ENCODE assay signal across 1 cellular context in genomic region chr3:134505485-134505884, GRCh38.
TF ChIP-seq lines count a peak whose summit lies in the region.

No MANE protein-coding gene starts in this region.

TF ChIP-seq in GM23338, 12 proteins besides CTCF, POLR2A, EP300 and RAD21 (continued from another document):
- TF ChIP-seq ZNF462 (CRISPR knock-in tag; IDR thresholded peaks at IDR 0.05) (no peak), EZH2phosphoT487 (IDR thresholded peaks at IDR 0.05; ENCODE audit: unreplicated experiment) (no peak), JUNB (IDR thresholded peaks at IDR 0.05; ENCODE audit: unreplicated experiment) (no peak), ETS1 (IDR thresholded peaks at IDR 0.05) (no peak), NANOG (IDR thresholded peaks at IDR 0.05; ENCODE audit: borderline replicate concordance) (no peak), REST (IDR thresholded peaks at IDR 0.05; ENCODE audit: unreplicated experiment) (no peak), POLR2AphosphoS5 (IDR thresholded peaks at IDR 0.05; ENCODE audit: low read depth) (no peak), ZNF114 (CRISPR knock-in tag; IDR thresholded peaks at IDR 0.05) (no peak), ZNF331 (CRISPR knock-in tag; IDR thresholded peaks at IDR 0.05; ENCODE audit: low read depth) (no peak)
